ENCODE assay signal across 8 cellular contexts in genomic region chr10:114768394-114768786, GRCh38. TPM values are rescaled to one million over a fixed set of nuclear protein-coding genes. Genes with fewer than 3 reads are reported as not detected.
DNase-seq lines count a peak whose midpoint lies in the region; ATAC-seq and TF ChIP-seq lines count a peak whose summit lies in the region.

No MANE protein-coding gene starts in this region.

- no peaks in the 10 kb centered on the region for H3K9me3 Mint-ChIP-seq in T-helper 1 cell treated with Interleukin-12 subunit alpha and Interleukin-12 subunit beta and Interleukin-4 antibody, amounts not matched to agents 30 μg/mL and 1 μg/mL, for 36 hours
- no peaks in the 10 kb centered on the region for H3K9me3 Mint-ChIP-seq in activated T-helper 1 cell treated with anti-CD3 and anti-CD28 coated beads, Interleukin-12 subunit alpha, Interleukin-12 subunit beta, Interleukin-2, Interleukin-4 antibody, amounts not matched to agents 30 ng/mL and 10 ng/mL and 1 ng/mL, durations not matched to agents 14 hours and 24 hours and 36 hours

- no peak overlapping the region for H3K27ac Mint-ChIP-seq in T-helper 1 cell treated with Interleukin-12 subunit alpha and Interleukin-12 subunit beta and Interleukin-4 antibody, amounts not matched to agents 30 μg/mL and 1 μg/mL, for 36 hours
- H3K27ac Mint-ChIP-seq in activated T-helper 1 cell treated with anti-CD3 and anti-CD28 coated beads, Interleukin-12 subunit alpha, Interleukin-12 subunit beta, Interleukin-2, Interleukin-4 antibody, amounts not matched to agents 30 ng/mL and 10 ng/mL and 1 ng/mL, durations not matched to agents 14 hours and 24 hours and 36 hours: no peak overlapping the region

- no peak for TF ChIP-seq CTCF in stomach (IDR thresholded peaks at IDR 0.05)

- TF ChIP-seq POLR2A in stomach (IDR thresholded peaks at IDR 0.05): no peak

- H3K4me1 ChIP-seq in iPS-15b (ENCODE audit: control insufficient read depth, insufficient read depth, low read length) (peaks cover 3% of the 10 kb centered on the region), stomach (peaks cover 5 to 23% (median 17%) of the 10 kb centered on the region in 4 donors)

- TF ChIP-seq EP300 in stomach (IDR thresholded peaks at IDR 0.05): no peak

- ATAC-seq in HG02938 (IDR thresholded peaks at IDR 0.05; ENCODE audit: unreplicated experiment): no peak

- DNase-seq in T-helper 1 cell (no peak), stomach (no peak), C1 segment of cervical spinal cord (lab: John Stamatoyannopoulos, UW) (no peak), NCI-H2107 treated with DMSO at 0.1 percent for 48 hours (lab: John Stamatoyannopoulos, UW; ENCODE audit: unreplicated experiment) (no peak)
- DNase-seq in activated T-helper 1 cell treated with anti-CD3 and anti-CD28 coated beads, Interleukin-12 subunit alpha, Interleukin-12 subunit beta, Interleukin-2, Interleukin-4 antibody, amounts not matched to agents 30 ng/mL and 10 ng/mL and 1 ng/mL, durations not matched to agents 14 hours and 24 hours and 36 hours (ENCODE audit: low spot score): no peak

- no peak overlapping the region for H3K9ac ChIP-seq in iPS-15b (ENCODE audit: low read depth, low read length)

- peaks cover 57% of the 10 kb centered on the region for H3K27me3 Mint-ChIP-seq in T-helper 1 cell treated with Interleukin-12 subunit alpha and Interleukin-12 subunit beta and Interleukin-4 antibody, amounts not matched to agents 30 μg/mL and 1 μg/mL, for 36 hours (ENCODE audit: low read depth)
- H3K27me3 Mint-ChIP-seq in activated T-helper 1 cell treated with anti-CD3 and anti-CD28 coated beads, Interleukin-12 subunit alpha, Interleukin-12 subunit beta, Interleukin-2, Interleukin-4 antibody, amounts not matched to agents 30 ng/mL and 10 ng/mL and 1 ng/mL, durations not matched to agents 14 hours and 24 hours and 36 hours (ENCODE audit: insufficient read depth): peaks cover 55% of the 10 kb centered on the region

- H3K27ac ChIP-seq in stomach: peak overlapping the region in 4 of 5 donors; percentile 18 to 83 (median 60)

- peaks cover 2% of the 10 kb centered on the region for H3K36me3 Mint-ChIP-seq in T-helper 1 cell treated with Interleukin-12 subunit alpha and Interleukin-12 subunit beta and Interleukin-4 antibody, amounts not matched to agents 30 μg/mL and 1 μg/mL, for 36 hours (ENCODE audit: low read depth)
- H3K36me3 Mint-ChIP-seq in activated T-helper 1 cell treated with anti-CD3 and anti-CD28 coated beads, Interleukin-12 subunit alpha, Interleukin-12 subunit beta, Interleukin-2, Interleukin-4 antibody, amounts not matched to agents 30 ng/mL and 10 ng/mL and 1 ng/mL, durations not matched to agents 14 hours and 24 hours and 36 hours (ENCODE audit: low read depth): no peaks in the 10 kb centered on the region

- H3K36me3 ChIP-seq in iPS-15b (ENCODE audit: control insufficient read depth, insufficient read depth, low read length) (no peaks in the 10 kb centered on the region), stomach (no peaks in the 10 kb centered on the region)

- H3K4me3 ChIP-seq in iPS-15b (ENCODE audit: low read depth, low read length) (peak overlapping the region; percentile 45), stomach (peak overlapping the region; percentile 66 to 79 (median 73))

- H3K4me1 Mint-ChIP-seq in T-helper 1 cell treated with Interleukin-12 subunit alpha and Interleukin-12 subunit beta and Interleukin-4 antibody, amounts not matched to agents 30 μg/mL and 1 μg/mL, for 36 hours (ENCODE audit: low read depth): peaks cover 13% of the 10 kb centered on the region
- H3K4me1 Mint-ChIP-seq in activated T-helper 1 cell treated with anti-CD3 and anti-CD28 coated beads, Interleukin-12 subunit alpha, Interleukin-12 subunit beta, Interleukin-2, Interleukin-4 antibody, amounts not matched to agents 30 ng/mL and 10 ng/mL and 1 ng/mL, durations not matched to agents 14 hours and 24 hours and 36 hours (ENCODE audit: low read depth): peaks cover 21% of the 10 kb centered on the region

- H3K9me3 ChIP-seq in iPS-15b (ENCODE audit: control insufficient read depth, insufficient read depth, low read length) (no peaks in the 10 kb centered on the region), stomach (no peaks in the 10 kb centered on the region)

- 5 to 10% (median 8%) methylated on average over 21 to 26 of the region's 26 CpGs for WGBS in stomach, 5 donors

- intact Hi-C loops in activated T-helper 1 cell treated with anti-CD3 and anti-CD28 coated beads, Interleukin-12 subunit alpha, Interleukin-12 subunit beta, Interleukin-2, Interleukin-4 antibody, amounts not matched to agents 30 ng/mL and 10 ng/mL and 1 ng/mL, durations not matched to agents 14 hours and 24 hours and 36 hours (cut with micrococcal nuclease): no loop called here
- intact Hi-C loops in stomach (cut with DNase I; ENCODE audit: low total_unique reads): no loop called here

- H3K27me3 ChIP-seq in iPS-15b (ENCODE audit: control insufficient read depth, insufficient read depth, low read length): peaks cover 22% of the 10 kb centered on the region
- H3K27me3 ChIP-seq in stomach: peaks cover 0 to 31% (median 6%) of the 10 kb centered on the region in 3 donors

- peak overlapping the region; percentile 53 for H3K4me3 Mint-ChIP-seq in T-helper 1 cell treated with Interleukin-12 subunit alpha and Interleukin-12 subunit beta and Interleukin-4 antibody, amounts not matched to agents 30 μg/mL and 1 μg/mL, for 36 hours
- peak overlapping the region; percentile 17 for H3K4me3 Mint-ChIP-seq in activated T-helper 1 cell treated with anti-CD3 and anti-CD28 coated beads, Interleukin-12 subunit alpha, Interleukin-12 subunit beta, Interleukin-2, Interleukin-4 antibody, amounts not matched to agents 30 ng/mL and 10 ng/mL and 1 ng/mL, durations not matched to agents 14 hours and 24 hours and 36 hours

RNA-seq across cellular contexts. Expression of gene FHIP2A, which starts 53.2 kb away (rescaled TPM):
- total RNA-seq in activated T-helper 1 cell treated with anti-CD3 and anti-CD28 coated beads, Interleukin-12 subunit alpha, Interleukin-12 subunit beta, Interleukin-2, Interleukin-4 antibody, amounts not matched to agents 30 ng/mL and 10 ng/mL and 1 ng/mL, durations not matched to agents 14 hours and 24 hours and 36 hours: 25.0 and 29.0 TPM in 2 replicates
- total RNA-seq in stomach: 100 to 1,000 TPM in 1 of 5 donors, 10 to 100 TPM in 3, under 1 TPM in 1; 0.87 to 264 (median 20.4) TPM
- 1 to 10 TPM; 3.5 to 5.2 (median 4.3) TPM for polyA plus RNA-seq in stomach
